ENCODE assay signal across 1 cellular context in genomic region chr7:155344270-155344617, GRCh38.
TF ChIP-seq lines count a peak whose summit lies in the region.

No MANE protein-coding gene starts in this region.

TF ChIP-seq in HCT116, 20 proteins besides CTCF, POLR2A, EP300 and RAD21 (continued from another document):
- TF ChIP-seq, protein P1, sequence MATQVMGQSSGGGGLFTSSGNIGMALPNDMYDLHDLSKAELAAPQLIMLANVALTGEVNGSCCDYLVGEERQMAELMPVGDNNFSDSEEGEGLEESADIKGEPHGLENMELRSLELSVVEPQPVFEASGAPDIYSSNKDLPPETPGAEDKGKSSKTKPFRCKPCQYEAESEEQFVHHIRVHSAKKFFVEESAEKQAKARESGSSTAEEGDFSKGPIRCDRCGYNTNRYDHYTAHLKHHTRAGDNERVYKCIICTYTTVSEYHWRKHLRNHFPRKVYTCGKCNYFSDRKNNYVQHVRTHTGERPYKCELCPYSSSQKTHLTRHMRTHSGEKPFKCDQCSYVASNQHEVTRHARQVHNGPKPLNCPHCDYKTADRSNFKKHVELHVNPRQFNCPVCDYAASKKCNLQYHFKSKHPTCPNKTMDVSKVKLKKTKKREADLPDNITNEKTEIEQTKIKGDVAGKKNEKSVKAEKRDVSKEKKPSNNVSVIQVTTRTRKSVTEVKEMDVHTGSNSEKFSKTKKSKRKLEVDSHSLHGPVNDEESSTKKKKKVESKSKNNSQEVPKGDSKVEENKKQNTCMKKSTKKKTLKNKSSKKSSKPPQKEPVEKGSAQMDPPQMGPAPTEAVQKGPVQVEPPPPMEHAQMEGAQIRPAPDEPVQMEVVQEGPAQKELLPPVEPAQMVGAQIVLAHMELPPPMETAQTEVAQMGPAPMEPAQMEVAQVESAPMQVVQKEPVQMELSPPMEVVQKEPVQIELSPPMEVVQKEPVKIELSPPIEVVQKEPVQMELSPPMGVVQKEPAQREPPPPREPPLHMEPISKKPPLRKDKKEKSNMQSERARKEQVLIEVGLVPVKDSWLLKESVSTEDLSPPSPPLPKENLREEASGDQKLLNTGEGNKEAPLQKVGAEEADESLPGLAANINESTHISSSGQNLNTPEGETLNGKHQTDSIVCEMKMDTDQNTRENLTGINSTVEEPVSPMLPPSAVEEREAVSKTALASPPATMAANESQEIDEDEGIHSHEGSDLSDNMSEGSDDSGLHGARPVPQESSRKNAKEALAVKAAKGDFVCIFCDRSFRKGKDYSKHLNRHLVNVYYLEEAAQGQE (IDR thresholded peaks at IDR 0.05; ENCODE audit: low read depth): no peak
- TF ChIP-seq SRF (IDR thresholded peaks at IDR 0.05; ENCODE audit: low read depth) (no peak), YY1 (IDR thresholded peaks at IDR 0.05; ENCODE audit: extremely low read depth, insufficient replicate concordance, low read depth, low read length) (no peak), ELF1 (IDR thresholded peaks at IDR 0.05; ENCODE audit: borderline replicate concordance, low read depth) (no peak), EGR1 (IDR thresholded peaks at IDR 0.05; ENCODE audit: low read depth) (no peak), JUND (IDR thresholded peaks at IDR 0.05) (no peak), SP1 (IDR thresholded peaks at IDR 0.05; ENCODE audit: low read depth) (no peak), POLR2AphosphoS5 (IDR thresholded peaks at IDR 0.05; ENCODE audit: low read depth, low read length) (no peak)
